ENCODE assay signal across 21 cellular contexts in genomic region chr1:208176654-208177053, GRCh38.
A peak's percentile ranks its signal among the peaks of the same experiment; 100 is the strongest.
DNase-seq lines count a peak whose midpoint lies in the region; ATAC-seq, FAIRE-seq and TF ChIP-seq lines count a peak whose summit lies in the region.
"Had no signal": no experiment of that assay in that cellular context is flagged by ENCODE, and none has a peak within 500 bp of the region (broad histone marks: within the 10 kb centered on the region; RNA-seq: fewer than 3 reads in every experiment).

No MANE protein-coding gene starts in this region.

- peak; percentile 22 for ATAC-seq in left colon
- ATAC-seq: CD8-positive, alpha-beta T cell had no signal

- peak overlapping the region; percentile 22; the same call in 1 of the 2 replicates for H2BK12ac ChIP-seq in H1 (ENCODE audit: low read depth, low read length)

- no peak for FAIRE-seq in H1 (lab: Jason Lieb, UNC)
- FAIRE-seq: RCC 7860 had no signal

- TF ChIP-seq RAD21 in H1 (IDR thresholded peaks at IDR 0.05 in 1 of 2, conservative IDR thresholded peaks at IDR 0.05 in 1 of 2; ENCODE audit: low read depth in 2 of 2, low read length in 2 of 2) = no peak

- no peak overlapping the region for H2AFZ ChIP-seq in H1 (ENCODE audit: low read length)

- intact Hi-C loops in left colon (cut with DNase I, micrococcal nuclease) (no loop called here), stomach (cut with DNase I; ENCODE audit: low total_unique reads) (no loop called here), testis (cut with DNase I; ENCODE audit: low total_unique reads) (no loop called here)

- 71% methylated on average over 3 of the region's 3 CpGs; no CpG with 5 or more reads in 1 of the 2 experiments for WGBS in H1 (ENCODE audit: extremely low coverage in 1 of 2, insufficient coverage in 1 of 2, insufficient read length in 1 of 2, insufficient replicate concordance in 2 of 2, low coverage in 1 of 2, low lambda C conversion rate in 2 of 2, missing lambda C conversion rate in 1 of 2), 2 experiments
- 54 to 71% (median 63%) methylated on average over 3 of the region's 3 CpGs for WGBS in stomach, 5 donors
- 93 to 94% methylated on average over 3 of the region's 3 CpGs for WGBS in testis, 2 donors

- DNase-seq in DMS53 (lab: John Stamatoyannopoulos, UW) (peak; percentile 19), DMS53 treated with DMSO at 0.1 percent for 48 hours (lab: John Stamatoyannopoulos, UW; ENCODE audit: unreplicated experiment) (no peak), H1 (ENCODE audit: low read depth in 1 of 2, low spot score in 2 of 2) (no peak), left colon (no peak), stomach (no peak), testis (no peak), DMS153 treated with DMSO at 0.1 percent for 48 hours (lab: John Stamatoyannopoulos, UW; ENCODE audit: unreplicated experiment) (no peak), cerebellum (ENCODE audit: low spot score) (no peak)
- DNase-seq: Calu3; CD8-positive, alpha-beta T cell; DMS153; H7; MV-4-11; NCI-H1105 treated with DMSO at 0.1 percent for 48 hours; NCI-H2029 treated with DMSO at 0.1 percent for 48 hours; NCI-H2171; OCI-M1; SJCRH30 had no signal

- no peak overlapping the region for H3K14ac ChIP-seq in H1 (ENCODE audit: insufficient read length)

- no peak overlapping the region for H3K4me3 ChIP-seq in H1 (ENCODE audit: extremely low read depth in 1 of 4, insufficient read depth in 2 of 4, low read depth in 3 of 4, low read length in 4 of 4)
- no peak overlapping the region for H3K4me3 ChIP-seq in stomach
- no peak overlapping the region for H3K4me3 ChIP-seq in testis
- H3K4me3 ChIP-seq: BLaER1 treated with 17β-estradiol and CSF1 and Interleukin-3, amounts not matched to agents 10 nM and 100 nM; SJCRH30 had no signal

- TF ChIP-seq POLR2A in H1 (IDR thresholded peaks at IDR 0.05; ENCODE audit: control extremely low read depth in 1 of 2, low read depth in 2 of 2, low read length in 2 of 2) (no peak), stomach (IDR thresholded peaks at IDR 0.05) (no peak), testis (IDR thresholded peaks at IDR 0.05) (no peak)

- POLR2A ChIA-PET in H1 (lab: Charles Lee; ENCODE audit: partially characterized antibody) = no interaction called here

- H4K20me1 ChIP-seq in H1 (replicated peaks in 1 of 2; ENCODE audit: control insufficient read depth in 1 of 2, insufficient read depth in 2 of 2, low read length in 2 of 2) = no peaks in the 10 kb centered on the region
- H4K20me1 ChIP-seq: BLaER1 treated with 17β-estradiol and CSF1 and Interleukin-3, amounts not matched to agents 10 nM and 100 nM had no signal

- no peak overlapping the region for H3K4me2 ChIP-seq in H1 (ENCODE audit: insufficient read depth in 1 of 2, low read depth in 2 of 2, low read length in 2 of 2)
- H3K4me2 ChIP-seq: BLaER1 treated with 17β-estradiol and CSF1 and Interleukin-3, amounts not matched to agents 10 nM and 100 nM had no signal

- H3K56ac ChIP-seq in H1 (replicated peaks; ENCODE audit: insufficient read length, low read depth, low read length) = no peak overlapping the region

- no peak overlapping the region for H3K18ac ChIP-seq in H1 (ENCODE audit: extremely low read depth, low read length)

- peaks cover 11 to 29% (median 14%) of the 10 kb centered on the region in 4 experiments for H3K4me1 ChIP-seq in H1 (replicated peaks in 1 of 4; ENCODE audit: control insufficient read depth in 3 of 4, insufficient read depth in 4 of 4, low read length in 3 of 4)
- H3K4me1 ChIP-seq in stomach = peaks cover 48 to 92% (median 70%) of the 10 kb centered on the region in 4 donors
- peaks cover 9% of the 10 kb centered on the region for H3K4me1 ChIP-seq in testis

- H4K5ac ChIP-seq in H1 (ENCODE audit: insufficient read length, low read depth, low read length) = no peak overlapping the region

- H3K27ac ChIP-seq in H1 (ENCODE audit: low read depth, low read length) (no peak overlapping the region), stomach (peak overlapping the region in 3 of 5 donors; percentile 11 to 76 (median 67)), testis (no peak overlapping the region)
- H3K27ac ChIP-seq: 22Rv1; BLaER1 treated with 17β-estradiol and CSF1 and Interleukin-3, amounts not matched to agents 10 nM and 100 nM had no signal

- no peak overlapping the region for H2BK5ac ChIP-seq in H1 (ENCODE audit: low read depth, low read length)

- TF ChIP-seq CTCF in H1 (IDR thresholded peaks at IDR 0.05; ENCODE audit: control extremely low read depth in 1 of 3, insufficient read depth in 1 of 3, low read depth in 1 of 3, low read length in 3 of 3) (no peak), stomach (IDR thresholded peaks at IDR 0.05) (no peak), testis (IDR thresholded peaks at IDR 0.05) (no peak)

- H3K9me3 ChIP-seq in H1 (ENCODE audit: insufficient read depth in 2 of 2, low read depth in 1 of 2, low read length in 1 of 2) = no peaks in the 10 kb centered on the region
- no peaks in the 10 kb centered on the region for H3K9me3 ChIP-seq in stomach
- H3K9me3 ChIP-seq in testis = no peaks in the 10 kb centered on the region
- H3K9me3 ChIP-seq: BLaER1 treated with 17β-estradiol and CSF1 and Interleukin-3, amounts not matched to agents 10 nM and 100 nM; SJCRH30 had no signal

- H3K36me3 ChIP-seq in H1 (ENCODE audit: control insufficient read depth in 2 of 4, insufficient read depth in 4 of 4, low read length in 3 of 4) (no peaks in the 10 kb centered on the region), stomach (peaks cover 0 to 7% (median 3%) of the 10 kb centered on the region in 4 donors), testis (ENCODE audit: low read depth, missing control alignments) (no peaks in the 10 kb centered on the region)
- H3K36me3 ChIP-seq: BLaER1 treated with 17β-estradiol and CSF1 and Interleukin-3, amounts not matched to agents 10 nM and 100 nM had no signal

- no peak overlapping the region for H4K8ac ChIP-seq in H1 (ENCODE audit: extremely low read depth, insufficient read depth, low read length)

- no peak overlapping the region for H4K91ac ChIP-seq in H1 (replicated peaks; ENCODE audit: insufficient read length, low read length)

- peak overlapping the region; percentile 36; the same call in 1 of the 2 replicates for H2BK15ac ChIP-seq in H1 (ENCODE audit: low read length)

- no peak overlapping the region for H3K4ac ChIP-seq in H1 (replicated peaks; ENCODE audit: insufficient read length, low read depth, low read length)

- CTCF ChIA-PET in H1 (lab: Charles Lee; ENCODE audit: partially characterized antibody) = interaction anchor here (0.6 to 4.7 kb wide), 8 partner anchors 11 to 203 kb away, joined by 3 to 28 read pairs (median 3); no protein-coding TSS in a partner anchor

- TF ChIP-seq EP300 in H1 (IDR thresholded peaks at IDR 0.05; ENCODE audit: borderline replicate concordance in 1 of 2, low read depth in 2 of 2, low read length in 2 of 2) (no peak), stomach (IDR thresholded peaks at IDR 0.05) (no peak)

- no peak overlapping the region for H2BK120ac ChIP-seq in H1 (replicated peaks; ENCODE audit: low read depth, low read length)

- H3K79me1 ChIP-seq in H1 (ENCODE audit: low read depth, low read length) = no peaks in the 10 kb centered on the region

- no peak overlapping the region for H2AK5ac ChIP-seq in H1 (ENCODE audit: low read depth, low read length)

- H3K23me2 ChIP-seq in H1 (ENCODE audit: low read depth, low read length) = no peaks in the 10 kb centered on the region

- H3K79me2 ChIP-seq in H1 (ENCODE audit: control insufficient read depth in 1 of 2, insufficient read depth in 2 of 2, low read length in 2 of 2) = no peaks in the 10 kb centered on the region

- no peak overlapping the region for H3K23ac ChIP-seq in H1 (ENCODE audit: insufficient read length)

- H3K9ac ChIP-seq in H1 (replicated peaks in 1 of 4; ENCODE audit: extremely low read depth in 1 of 4, low read depth in 3 of 4, low read length in 3 of 4) = no peak overlapping the region
- H3K9ac ChIP-seq: BLaER1 treated with 17β-estradiol and CSF1 and Interleukin-3, amounts not matched to agents 10 nM and 100 nM had no signal

- H2BK20ac ChIP-seq in H1 (ENCODE audit: low read length) = no peak overlapping the region

- H3K27me3 ChIP-seq in H1 (replicated peaks in 1 of 4; ENCODE audit: control insufficient read depth in 3 of 4, extremely low read depth in 1 of 4, insufficient read depth in 3 of 4, low read length in 3 of 4) (no peaks in the 10 kb centered on the region; a peak in 2 of 7 replicates), stomach (no peaks in the 10 kb centered on the region), testis (no peaks in the 10 kb centered on the region)
- H3K27me3 ChIP-seq: BLaER1 treated with 17β-estradiol and CSF1 and Interleukin-3, amounts not matched to agents 10 nM and 100 nM; SJCRH30 had no signal

TF ChIP-seq in H1, 55 proteins besides CTCF, POLR2A, EP300 and RAD21 (continues in another document):
- TF ChIP-seq RNF2 (IDR thresholded peaks at IDR 0.05; ENCODE audit: borderline replicate concordance, low read depth, low read length, missing control alignments, poor library complexity, severe bottlenecking) = no peak
- TF ChIP-seq JUND (IDR thresholded peaks at IDR 0.05; ENCODE audit: low read length) = no peak
- no peak for TF ChIP-seq MAFK (IDR thresholded peaks at IDR 0.05; ENCODE audit: low read depth, low read length)

Comparison
In these comparisons a context has a peak if more than half of its experiments do, and no peak if none do; other contexts are left out.
1. H3K27ac ChIP-seq: peak in stomach (3 of 5); none in H1 (single experiment) and testis (0 of 2).